In genomic region chr10:11835061-11835460, GRCh38 we compare ENCODE assay signal across 31 cellular contexts.
"Had no signal": no experiment of that assay in that cellular context is flagged by ENCODE, and none has a peak within 500 bp of the region (broad histone marks: within the 10 kb centered on the region; RNA-seq: fewer than 3 reads in every experiment).

No MANE protein-coding gene starts in this region.

- H3K4me3 ChIP-seq: adrenal gland, body of pancreas, esophagus muscularis mucosa, gastrocnemius medialis, heart left ventricle had no signal

- H3K4me1 Mint-ChIP-seq: activated T-helper 17 cell treated with anti-CD3 and anti-CD28 coated beads, Interleukin-2, amount 50 U/mL, for 72 hours had no signal

- H3K27me3 ChIP-seq: adrenal gland, body of pancreas, foreskin keratinocyte, gastrocnemius medialis, heart left ventricle had no signal

- H3K36me3 ChIP-seq: adrenal gland, esophagus muscularis mucosa, gastrocnemius medialis, heart left ventricle had no signal

- H3K4me1 ChIP-seq: adrenal gland, esophagus muscularis mucosa, gastrocnemius medialis, heart left ventricle had no signal

- H3K9me3 ChIP-seq: adrenal gland, body of pancreas, esophagus muscularis mucosa, gastrocnemius medialis, heart left ventricle had no signal

- DNase-seq: activated CD4-positive, alpha-beta memory T cell treated with anti-CD3 and anti-CD28 coated beads, Interleukin-2, amount 10 ng/mL, durations not matched to agents 7 days and 5 days; activated CD4-positive, alpha-beta T cell treated with anti-CD3 and anti-CD28 coated beads for 1 hour; activated CD4-positive, alpha-beta T cell treated with anti-CD3 and anti-CD28 coated beads for 4 hours; activated CD4-positive, alpha-beta T cell treated with anti-CD3 and anti-CD28 coated beads, Interleukin-2, amount 10 ng/mL, durations not matched to agents 7 days and 5 days; activated CD4-positive, alpha-beta T cell treated with anti-CD3 and anti-CD28 coated beads, Interleukin-2, amount 50 U/mL, for 4 hours; activated CD8-positive, alpha-beta memory T cell treated with anti-CD3 and anti-CD28 coated beads, Interleukin-2, amount 50 U/mL, for 48 hours; activated effector memory CD4-positive, alpha-beta T cell treated with Interleukin-2 at 50 U/mL for 16 hours; activated gamma-delta T cell treated with Interleukin-2 at 50 U/mL for 16 hours; activated naive CD4-positive, alpha-beta T cell treated with anti-CD3 and anti-CD28 coated beads, Interleukin-2, amount 50 U/mL, for 16 hours; activated naive CD4-positive, alpha-beta T cell treated with Interleukin-2 at 50 U/mL for 16 hours; activated T-cell treated with anti-CD3 and anti-CD28 coated beads for 4 hours; activated T-cell treated with anti-CD3 and anti-CD28 coated beads, Interleukin-2, amount 50 U/mL, for 24 hours; activated T-cell treated with anti-CD3 and anti-CD28 coated beads, Interleukin-2, amount 50 U/mL, for 72 hours; adrenal gland; amygdala; aorta; body of pancreas; caudate nucleus; cortex of kidney; dermis blood vessel endothelial cell; effector CD4-positive, alpha-beta T cell; effector memory CD8-positive, alpha-beta T cell; erythroblast; foreskin keratinocyte; gastrocnemius medialis; glutamatergic neuron; heart left ventricle; T-helper 2 cell had no signal

- H3K27ac ChIP-seq: adrenal gland, body of pancreas, esophagus muscularis mucosa, foreskin keratinocyte, gastrocnemius medialis, heart left ventricle had no signal

- H3K27ac Mint-ChIP-seq: activated CD4-positive, alpha-beta memory T cell treated with anti-CD3 and anti-CD28 coated beads, Interleukin-2, amount 10 ng/mL, durations not matched to agents 7 days and 5 days; activated CD4-positive, alpha-beta T cell treated with anti-CD3 and anti-CD28 coated beads, Interleukin-2, amount 10 ng/mL, durations not matched to agents 7 days and 5 days; activated naive CD8-positive, alpha-beta T cell; activated T-cell treated with anti-CD3 and anti-CD28 coated beads, Interleukin-2, amount 50 U/mL, for 24 hours; activated T-cell treated with anti-CD3 and anti-CD28 coated beads, Interleukin-2, amount 50 U/mL, for 72 hours; activated T-helper 17 cell treated with anti-CD3 and anti-CD28 coated beads, Interleukin-2, amount 50 U/mL, for 72 hours; effector memory CD8-positive, alpha-beta T cell had no signal

- H3K27me3 Mint-ChIP-seq: activated T-helper 17 cell treated with anti-CD3 and anti-CD28 coated beads, Interleukin-2, amount 50 U/mL, for 72 hours had no signal

- ATAC-seq: activated T-cell treated with anti-CD3 and anti-CD28 coated beads, Interleukin-2, amount 50 U/mL, for 72 hours; activated T-helper 17 cell treated with anti-CD3 and anti-CD28 coated beads, Interleukin-2, amount 50 U/mL, for 72 hours; body of pancreas; effector memory CD8-positive, alpha-beta T cell; foreskin keratinocyte; gastrocnemius medialis; heart left ventricle had no signal

- H3K4me3 Mint-ChIP-seq: activated CD4-positive, alpha-beta memory T cell treated with anti-CD3 and anti-CD28 coated beads, Interleukin-2, amount 10 ng/mL, durations not matched to agents 7 days and 5 days; activated CD4-positive, alpha-beta T cell treated with anti-CD3 and anti-CD28 coated beads, Interleukin-2, amount 10 ng/mL, durations not matched to agents 7 days and 5 days; activated naive CD8-positive, alpha-beta T cell; activated T-cell treated with anti-CD3 and anti-CD28 coated beads, Interleukin-2, amount 50 U/mL, for 24 hours; activated T-cell treated with anti-CD3 and anti-CD28 coated beads, Interleukin-2, amount 50 U/mL, for 72 hours; activated T-helper 17 cell treated with anti-CD3 and anti-CD28 coated beads, Interleukin-2, amount 50 U/mL, for 72 hours; effector memory CD8-positive, alpha-beta T cell had no signal

- H3K9me3 Mint-ChIP-seq: activated CD4-positive, alpha-beta memory T cell treated with anti-CD3 and anti-CD28 coated beads, Interleukin-2, amount 10 ng/mL, durations not matched to agents 7 days and 5 days; activated CD4-positive, alpha-beta T cell treated with anti-CD3 and anti-CD28 coated beads, Interleukin-2, amount 10 ng/mL, durations not matched to agents 7 days and 5 days; activated T-cell treated with anti-CD3 and anti-CD28 coated beads, Interleukin-2, amount 50 U/mL, for 24 hours; activated T-cell treated with anti-CD3 and anti-CD28 coated beads, Interleukin-2, amount 50 U/mL, for 72 hours; activated T-helper 17 cell treated with anti-CD3 and anti-CD28 coated beads, Interleukin-2, amount 50 U/mL, for 72 hours; effector memory CD8-positive, alpha-beta T cell had no signal
